In the genomic region with DNA sequence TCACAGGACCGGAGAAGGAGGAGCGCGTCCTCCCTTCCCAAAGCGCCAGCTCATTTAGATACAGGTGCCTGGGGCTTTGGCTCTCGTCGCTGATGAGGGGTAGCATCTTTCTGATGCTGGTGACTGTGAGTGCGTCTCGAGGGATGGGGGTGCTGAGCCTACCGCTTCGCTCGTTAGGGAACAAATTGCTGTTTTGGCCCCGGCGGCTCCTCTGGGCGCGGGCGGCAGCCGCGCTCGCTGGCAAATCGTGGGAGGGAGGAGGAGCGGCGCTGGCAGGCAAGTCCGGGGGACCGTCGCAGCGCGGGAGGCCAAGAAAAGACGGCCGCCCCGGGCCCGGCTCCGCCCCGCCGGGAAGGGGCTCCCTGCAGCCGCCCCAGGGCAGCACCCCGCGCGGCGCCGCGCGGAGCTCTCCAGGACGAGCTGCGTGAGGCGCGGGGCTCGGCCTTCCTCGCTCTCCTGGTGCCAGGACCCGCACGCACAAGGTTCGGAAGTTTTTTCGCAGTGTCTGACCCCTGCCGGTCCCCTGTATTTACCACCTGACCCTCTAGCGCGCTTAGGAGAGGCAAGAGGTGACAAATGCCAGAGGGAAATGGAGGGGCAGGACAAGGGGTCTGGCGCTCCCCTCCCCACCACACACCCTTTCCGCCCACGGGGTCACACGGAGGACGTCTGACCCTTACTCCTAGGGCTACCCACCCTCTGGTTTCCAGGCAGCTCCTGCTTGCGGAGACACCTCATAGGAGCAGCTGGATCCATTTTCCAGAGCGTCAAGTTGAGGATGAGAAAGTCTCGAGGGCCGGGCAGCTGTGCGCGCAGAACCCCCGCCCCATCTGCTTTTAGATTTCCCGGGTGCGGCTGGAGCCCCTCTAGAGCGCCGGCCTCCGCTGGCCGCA, we compare ENCODE assay signal across 8 cellular contexts. TPM values are rescaled to one million over a fixed set of nuclear protein-coding genes. Genes with fewer than 3 reads are reported as not detected.
DNase-seq lines count a peak whose midpoint lies in the region; ATAC-seq and TF ChIP-seq lines count a peak whose summit lies in the region.

No MANE protein-coding gene starts in this region.

- no peaks in the 10 kb centered on the region for H3K36me3 Mint-ChIP-seq in activated T-helper 2 cell treated with anti-CD3 and anti-CD28 coated beads, Interferon-gamma antibody, Interleukin-2, Interleukin-4, amounts not matched to agents 10 μg/mL and 5 μg/mL and 100 μg/mL, durations not matched to agents 14 hours and 24 hours and 36 hours (ENCODE audit: low read depth)

- H3K27ac Mint-ChIP-seq in activated T-helper 2 cell treated with anti-CD3 and anti-CD28 coated beads, Interferon-gamma antibody, Interleukin-2, Interleukin-4, amounts not matched to agents 10 μg/mL and 5 μg/mL and 100 μg/mL, durations not matched to agents 14 hours and 24 hours and 36 hours: no peak overlapping the region

- DNase-seq in NCI-H1092 treated with DMSO at 0.1 percent for 48 hours (lab: John Stamatoyannopoulos, UW): peak; percentile 25
- no peak for DNase-seq in activated T-helper 2 cell treated with anti-CD3 and anti-CD28 coated beads, Interferon-gamma antibody, Interleukin-2, Interleukin-4, amounts not matched to agents 10 μg/mL and 5 μg/mL and 100 μg/mL, durations not matched to agents 14 hours and 24 hours and 36 hours (ENCODE audit: low spot score)
- DNase-seq in left ventricle myocardium inferior: no peak
- DNase-seq in retinal pigment epithelial cell (ENCODE audit: low read depth): no peak
- no peak for DNase-seq in inferior parietal cortex (ENCODE audit: extremely low spot score)
- no peak for DNase-seq in NCI-H524 treated with DMSO at 0.1 percent for 48 hours (lab: John Stamatoyannopoulos, UW)

- no peak for ATAC-seq in HG03342 (IDR thresholded peaks at IDR 0.05; ENCODE audit: unreplicated experiment)

- peaks cover 21% of the 10 kb centered on the region for H3K4me1 ChIP-seq in left ventricle myocardium inferior

- peaks cover 52% of the 10 kb centered on the region for H3K27me3 Mint-ChIP-seq in activated T-helper 2 cell treated with anti-CD3 and anti-CD28 coated beads, Interferon-gamma antibody, Interleukin-2, Interleukin-4, amounts not matched to agents 10 μg/mL and 5 μg/mL and 100 μg/mL, durations not matched to agents 14 hours and 24 hours and 36 hours (ENCODE audit: low read depth)

- H3K27ac ChIP-seq in left ventricle myocardium inferior (replicated peaks): no peak overlapping the region

- H3K9me3 ChIP-seq in left ventricle myocardium inferior (replicated peaks): no peaks in the 10 kb centered on the region

- H3K4me3 Mint-ChIP-seq in activated T-helper 2 cell treated with anti-CD3 and anti-CD28 coated beads, Interferon-gamma antibody, Interleukin-2, Interleukin-4, amounts not matched to agents 10 μg/mL and 5 μg/mL and 100 μg/mL, durations not matched to agents 14 hours and 24 hours and 36 hours (ENCODE audit: low read depth): peak overlapping the region; percentile 76

- peaks cover 4% of the 10 kb centered on the region for H3K4me1 Mint-ChIP-seq in activated T-helper 2 cell treated with anti-CD3 and anti-CD28 coated beads, Interferon-gamma antibody, Interleukin-2, Interleukin-4, amounts not matched to agents 10 μg/mL and 5 μg/mL and 100 μg/mL, durations not matched to agents 14 hours and 24 hours and 36 hours (ENCODE audit: low read depth)

- no peaks in the 10 kb centered on the region for H3K36me3 ChIP-seq in left ventricle myocardium inferior

- TF ChIP-seq CTCF in left ventricle myocardium inferior (IDR thresholded peaks at IDR 0.05; ENCODE audit: borderline replicate concordance) (no peak), retinal pigment epithelial cell (conservative IDR thresholded peaks at IDR 0.05; ENCODE audit: low read depth, low read length) (no peak)

- no peaks in the 10 kb centered on the region for H3K9me3 Mint-ChIP-seq in activated T-helper 2 cell treated with anti-CD3 and anti-CD28 coated beads, Interferon-gamma antibody, Interleukin-2, Interleukin-4, amounts not matched to agents 10 μg/mL and 5 μg/mL and 100 μg/mL, durations not matched to agents 14 hours and 24 hours and 36 hours

- peaks cover 58% of the 10 kb centered on the region for H3K27me3 ChIP-seq in left ventricle myocardium inferior (ENCODE audit: low read depth)

- H3K4me3 ChIP-seq in GM08714 (ENCODE audit: low read length) (peak overlapping the region; percentile 36; the same call in 1 of the 2 replicates), left ventricle myocardium inferior (peak overlapping the region; percentile 72), retinal pigment epithelial cell (ENCODE audit: low read length) (peak overlapping the region; percentile 37)

- intact Hi-C loops in activated T-helper 2 cell treated with anti-CD3 and anti-CD28 coated beads, Interferon-gamma antibody, Interleukin-2, Interleukin-4, amounts not matched to agents 10 μg/mL and 5 μg/mL and 100 μg/mL, durations not matched to agents 14 hours and 24 hours and 36 hours (cut with micrococcal nuclease): no loop called here
- intact Hi-C loops in left ventricle myocardium inferior (cut with micrococcal nuclease): no loop called here

RNA-seq across cellular contexts. Expression of gene KCNH3, which starts 0.9 kb away (rescaled TPM):
- 2.1 and 2.9 TPM in 2 replicates for total RNA-seq in activated T-helper 2 cell treated with anti-CD3 and anti-CD28 coated beads, Interferon-gamma antibody, Interleukin-2, Interleukin-4, amounts not matched to agents 10 μg/mL and 5 μg/mL and 100 μg/mL, durations not matched to agents 14 hours and 24 hours and 36 hours
- total RNA-seq in left ventricle myocardium inferior: 0.41 TPM

RNA-seq across cellular contexts. Expression of gene MCRS1, which starts 30.0 kb away (rescaled TPM):
- 67.9 and 73.0 TPM in 2 replicates for total RNA-seq in activated T-helper 2 cell treated with anti-CD3 and anti-CD28 coated beads, Interferon-gamma antibody, Interleukin-2, Interleukin-4, amounts not matched to agents 10 μg/mL and 5 μg/mL and 100 μg/mL, durations not matched to agents 14 hours and 24 hours and 36 hours
- 97.9 TPM for total RNA-seq in left ventricle myocardium inferior
